ENCODE assay signal across 24 cellular contexts in the genomic region with DNA sequence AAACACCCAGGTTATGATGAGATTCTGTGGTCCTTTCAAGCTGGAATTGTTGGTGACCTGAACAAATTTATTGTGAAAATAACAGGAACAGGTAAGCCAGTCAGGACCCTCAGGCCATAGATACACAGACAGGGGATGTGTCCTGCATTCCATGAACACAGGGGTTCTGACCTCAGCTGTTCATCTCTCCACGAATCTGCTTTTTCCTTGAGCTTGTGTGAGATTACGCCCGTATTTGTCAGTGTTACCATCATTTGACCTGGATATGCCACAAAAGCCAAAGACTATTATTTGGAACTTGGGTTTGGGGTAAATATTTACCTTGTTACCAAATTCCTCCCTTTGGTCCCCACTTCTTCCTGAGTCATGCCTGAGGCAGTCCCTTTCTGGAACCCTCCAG.
DNase-seq lines count a peak whose midpoint lies in the region; ATAC-seq, FAIRE-seq and TF ChIP-seq lines count a peak whose summit lies in the region.
"Had no signal": no experiment of that assay in that cellular context is flagged by ENCODE, and none has a peak within 500 bp of the region (broad histone marks: within the 10 kb centered on the region; RNA-seq: fewer than 3 reads in every experiment).

No MANE protein-coding gene starts in this region.

- no peak overlapping the region for H3K27ac ChIP-seq in SK-N-SH (ENCODE audit: low read depth in 2 of 2, low read length in 1 of 2)
- no peak overlapping the region for H3K27ac ChIP-seq in astrocyte (ENCODE audit: low read depth, low read length)
- H3K27ac ChIP-seq: 22Rv1, left lung, Peyer's patch, SK-N-MC, upper lobe of left lung had no signal

- H4K20me1 ChIP-seq in SK-N-SH (ENCODE audit: insufficient read depth) (no peaks in the 10 kb centered on the region), astrocyte (ENCODE audit: insufficient read depth, low read length) (no peaks in the 10 kb centered on the region)

- H3K36me3 ChIP-seq in SK-N-SH (replicated peaks in 1 of 2; ENCODE audit: control insufficient read depth in 1 of 2, insufficient read depth in 2 of 2, low read length in 1 of 2) (no peaks in the 10 kb centered on the region), astrocyte (ENCODE audit: insufficient read depth, low read length) (no peaks in the 10 kb centered on the region)
- H3K36me3 ChIP-seq: BE2C, left lung, Peyer's patch, upper lobe of left lung had no signal

- H3K4me3 Mint-ChIP-seq in astrocyte (ENCODE audit: unreplicated experiment) (no peak overlapping the region), type B pancreatic cell (peak overlapping the region; percentile 20)
- H3K4me3 Mint-ChIP-seq in stimulated activated memory B cell treated with anti-CD40 and anti-IgM and Interleukin-4, amounts not matched to agents 10 μg/mL and 1 μg/mL and 100 μg/mL, for 72 hours, result no peak overlapping the region
- H3K4me3 Mint-ChIP-seq: activated CD8-positive, alpha-beta T cell treated with anti-CD3 and anti-CD28 coated beads for 36 hours; stimulated activated naive CD8-positive, alpha-beta T cell treated with anti-CD3 and anti-CD28 coated beads, Interleukin-15, amount 100 ng/mL, for 72 hours had no signal

- H3K36me3 Mint-ChIP-seq in astrocyte (ENCODE audit: low read depth, unreplicated experiment) (peaks cover 3% of the 10 kb centered on the region), type B pancreatic cell (no peaks in the 10 kb centered on the region)
- no peaks in the 10 kb centered on the region for H3K36me3 Mint-ChIP-seq in stimulated activated memory B cell treated with anti-CD40 and anti-IgM and Interleukin-4, amounts not matched to agents 10 μg/mL and 1 μg/mL and 100 μg/mL, for 72 hours

- no peak for TF ChIP-seq EP300 in SK-N-SH (IDR thresholded peaks at IDR 0.05; ENCODE audit: borderline replicate concordance in 1 of 2, low read depth in 1 of 2, low read length in 1 of 2)

- H3K9ac ChIP-seq in SK-N-SH (no peak overlapping the region), astrocyte (ENCODE audit: low read length) (no peak overlapping the region)

- no peak overlapping the region for H3K4me2 ChIP-seq in SK-N-SH
- peak overlapping the region; percentile 70 for H3K4me2 ChIP-seq in astrocyte (ENCODE audit: low read length)

- peaks cover 0 to 18% of the 10 kb centered on the region in 2 experiments; a peak in 1 of 4 replicates for H3K4me1 ChIP-seq in SK-N-SH (ENCODE audit: control insufficient read depth in 1 of 2, insufficient read depth in 2 of 2, low read depth in 1 of 2, low read length in 1 of 2)
- peaks cover 19% of the 10 kb centered on the region for H3K4me1 ChIP-seq in astrocyte (ENCODE audit: insufficient read depth, low read length)
- H3K4me1 ChIP-seq: BE2C, left lung, Peyer's patch, upper lobe of left lung had no signal

- CTCF ChIA-PET in SK-N-SH (lab: Yijun Ruan, JAX), result interaction anchor here (1.2 to 11.7 kb wide), 2 partner anchors 14 to 82 kb away, joined by 4 to 141 read pairs; no protein-coding TSS in a partner anchor

- H3K27me3 ChIP-seq in SK-N-SH (ENCODE audit: insufficient read depth) (no peaks in the 10 kb centered on the region), astrocyte (ENCODE audit: insufficient read depth, low read length) (peaks cover 4% of the 10 kb centered on the region)
- H3K27me3 ChIP-seq: BE2C, Peyer's patch, upper lobe of left lung had no signal

- DNase-seq in SK-N-SH (no peak), astrocyte (ENCODE audit: low read depth) (peak; percentile 12), islet precursor cell (peak; percentile 84), type B pancreatic cell (ENCODE audit: extremely low spot score, unreplicated experiment) (no peak), HK-2 (ENCODE audit: unreplicated experiment) (no peak), anterior cingulate cortex (lab: John Stamatoyannopoulos, UW) (no peak)
- DNase-seq: activated CD4-positive, CD25-positive, alpha-beta regulatory T cell; activated CD8-positive, alpha-beta T cell treated with anti-CD3 and anti-CD28 coated beads for 36 hours; amniotic stem cell; BE2C; caudate nucleus; COR-L47; MV-4-11; NCI-H1694 treated with DMSO at 0.1 percent for 48 hours; Peyer's patch; stimulated activated CD4-positive, alpha-beta T cell treated with anti-CD3 and anti-CD28 coated beads, Interleukin-4, amount 100 ng/mL, for 1 hour; stimulated activated naive CD8-positive, alpha-beta T cell treated with anti-CD3 and anti-CD28 coated beads, Interleukin-15, amount 100 ng/mL, for 72 hours; upper lobe of left lung had no signal

- no peak for TF ChIP-seq CTCF in SK-N-SH (IDR thresholded peaks at IDR 0.05)
- no peak for TF ChIP-seq CTCF in astrocyte (IDR thresholded peaks at IDR 0.05; ENCODE audit: insufficient read depth, low read depth, low read length)
- no peak for TF ChIP-seq CTCF in type B pancreatic cell (conservative IDR thresholded peaks at IDR 0.05)

- peaks cover 18% of the 10 kb centered on the region for H3K4me1 Mint-ChIP-seq in astrocyte (ENCODE audit: low read depth, unreplicated experiment)
- H3K4me1 Mint-ChIP-seq in type B pancreatic cell (ENCODE audit: unreplicated experiment), result peaks cover 36% of the 10 kb centered on the region
- peaks cover 14% of the 10 kb centered on the region for H3K4me1 Mint-ChIP-seq in stimulated activated memory B cell treated with anti-CD40 and anti-IgM and Interleukin-4, amounts not matched to agents 10 μg/mL and 1 μg/mL and 100 μg/mL, for 72 hours
- H3K4me1 Mint-ChIP-seq: stimulated activated naive CD8-positive, alpha-beta T cell treated with anti-CD3 and anti-CD28 coated beads, Interleukin-15, amount 100 ng/mL, for 72 hours had no signal

- H3K4me3 ChIP-seq in SK-N-SH (ENCODE audit: low read depth in 2 of 2, low read length in 1 of 2) (no peak overlapping the region), astrocyte (ENCODE audit: insufficient read depth, low read depth, low read length) (no peak overlapping the region)
- H3K4me3 ChIP-seq: K562, left lung, Peyer's patch, SK-N-MC, upper lobe of left lung had no signal

- H3F3A ChIP-seq in SK-N-SH (replicated peaks; ENCODE audit: insufficient read depth), result no peaks in the 10 kb centered on the region

- POLR2A ChIA-PET in SK-N-SH (lab: Yijun Ruan, JAX), result no interaction called here

- FAIRE-seq in astrocyte (lab: Jason Lieb, UNC), result no peak
- FAIRE-seq: K562 had no signal

- TF ChIP-seq RAD21 in SK-N-SH (IDR thresholded peaks at IDR 0.05; ENCODE audit: low read length), result no peak

- peak overlapping the region; percentile 56 for H3K27ac Mint-ChIP-seq in astrocyte (ENCODE audit: unreplicated experiment)
- H3K27ac Mint-ChIP-seq in type B pancreatic cell, result peak overlapping the region; percentile 71
- H3K27ac Mint-ChIP-seq in stimulated activated memory B cell treated with anti-CD40 and anti-IgM and Interleukin-4, amounts not matched to agents 10 μg/mL and 1 μg/mL and 100 μg/mL, for 72 hours, result no peak overlapping the region
- H3K27ac Mint-ChIP-seq: activated CD8-positive, alpha-beta T cell treated with anti-CD3 and anti-CD28 coated beads for 36 hours; stimulated activated naive CD8-positive, alpha-beta T cell treated with anti-CD3 and anti-CD28 coated beads, Interleukin-15, amount 100 ng/mL, for 72 hours had no signal

- H2AFZ ChIP-seq in SK-N-SH (ENCODE audit: low read depth) (no peak overlapping the region), astrocyte (ENCODE audit: low read depth, low read length) (no peak overlapping the region)

- no peaks in the 10 kb centered on the region for H3K79me2 ChIP-seq in SK-N-SH (ENCODE audit: insufficient read depth)
- H3K79me2 ChIP-seq in astrocyte (ENCODE audit: insufficient read depth, low read length), result no peaks in the 10 kb centered on the region

- ATAC-seq in SK-N-SH treated with all-trans-retinoic acid at 6 μM for 48 hours, result peak; percentile 14; the same call in 1 of the 3 replicates
- no peak for ATAC-seq in stimulated activated memory B cell treated with anti-CD40 and anti-IgM and Interleukin-4, amounts not matched to agents 10 μg/mL and 1 μg/mL and 100 μg/mL, for 72 hours
- ATAC-seq: activated CD8-positive, alpha-beta T cell treated with anti-CD3 and anti-CD28 coated beads for 36 hours; K562; stimulated activated naive CD8-positive, alpha-beta T cell treated with anti-CD3 and anti-CD28 coated beads, Interleukin-15, amount 100 ng/mL, for 72 hours had no signal

- no peaks in the 10 kb centered on the region for H3K9me2 ChIP-seq in SK-N-SH

- H3K9me3 ChIP-seq in SK-N-SH (no peaks in the 10 kb centered on the region), astrocyte (ENCODE audit: insufficient read depth, low read depth, low read length) (no peaks in the 10 kb centered on the region)
- H3K9me3 ChIP-seq: BE2C, left lung, Peyer's patch, upper lobe of left lung had no signal

- WGBS in SK-N-SH (ENCODE audit: low lambda C conversion rate), result 75% methylated on average over 3 of the region's 3 CpGs

- peaks cover 12% of the 10 kb centered on the region for H3K27me3 Mint-ChIP-seq in astrocyte (ENCODE audit: low read depth, unreplicated experiment)
- peaks cover 11% of the 10 kb centered on the region for H3K27me3 Mint-ChIP-seq in type B pancreatic cell
- peaks cover 27% of the 10 kb centered on the region for H3K27me3 Mint-ChIP-seq in stimulated activated memory B cell treated with anti-CD40 and anti-IgM and Interleukin-4, amounts not matched to agents 10 μg/mL and 1 μg/mL and 100 μg/mL, for 72 hours

- H3K9me3 Mint-ChIP-seq in astrocyte (ENCODE audit: unreplicated experiment) (peaks cover 9% of the 10 kb centered on the region), type B pancreatic cell (no peaks in the 10 kb centered on the region)
- H3K9me3 Mint-ChIP-seq in stimulated activated memory B cell treated with anti-CD40 and anti-IgM and Interleukin-4, amounts not matched to agents 10 μg/mL and 1 μg/mL and 100 μg/mL, for 72 hours, result no peaks in the 10 kb centered on the region
- H3K9me3 Mint-ChIP-seq: activated CD8-positive, alpha-beta T cell treated with anti-CD3 and anti-CD28 coated beads for 36 hours had no signal

TF ChIP-seq in SK-N-SH treated with all-trans-retinoic acid at 6 μM for 48 hours, 23 proteins besides CTCF, POLR2A, EP300 and RAD21 (continues in another document):
- no peak for TF ChIP-seq PPARA (CRISPR knock-in tag; IDR thresholded peaks at IDR 0.05; ENCODE audit: borderline replicate concordance)
- no peak for TF ChIP-seq ISL1 (CRISPR knock-in tag; IDR thresholded peaks at IDR 0.05)
- no peak for TF ChIP-seq GLIS3 (CRISPR knock-in tag; IDR thresholded peaks at IDR 0.05)
- no peak for TF ChIP-seq ESRRG (CRISPR knock-in tag; IDR thresholded peaks at IDR 0.05)
- no peak for TF ChIP-seq ZC3H10 (CRISPR knock-in tag; IDR thresholded peaks at IDR 0.05)
- no peak for TF ChIP-seq ZFP30 (CRISPR knock-in tag; IDR thresholded peaks at IDR 0.05)

TF ChIP-seq in SK-N-SH, 30 proteins besides CTCF, POLR2A, EP300 and RAD21 (continues in another document):
- TF ChIP-seq, protein P1, sequence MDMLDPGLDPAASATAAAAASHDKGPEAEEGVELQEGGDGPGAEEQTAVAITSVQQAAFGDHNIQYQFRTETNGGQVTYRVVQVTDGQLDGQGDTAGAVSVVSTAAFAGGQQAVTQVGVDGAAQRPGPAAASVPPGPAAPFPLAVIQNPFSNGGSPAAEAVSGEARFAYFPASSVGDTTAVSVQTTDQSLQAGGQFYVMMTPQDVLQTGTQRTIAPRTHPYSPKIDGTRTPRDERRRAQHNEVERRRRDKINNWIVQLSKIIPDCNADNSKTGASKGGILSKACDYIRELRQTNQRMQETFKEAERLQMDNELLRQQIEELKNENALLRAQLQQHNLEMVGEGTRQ (IDR thresholded peaks at IDR 0.05; ENCODE audit: borderline replicate concordance, low read depth, low read length), result no peak

Comparison
In these comparisons a context has a peak if more than half of its experiments do, and no peak if none do; other contexts are left out.
1. DNase-seq: peak in astrocyte (single experiment) and islet precursor cell (single experiment); none in SK-N-SH (single experiment), type B pancreatic cell (single experiment), HK-2 (single experiment) and anterior cingulate cortex (0 of 58).